2 cellular contexts compared by ENCODE assay signal in the genomic region with DNA sequence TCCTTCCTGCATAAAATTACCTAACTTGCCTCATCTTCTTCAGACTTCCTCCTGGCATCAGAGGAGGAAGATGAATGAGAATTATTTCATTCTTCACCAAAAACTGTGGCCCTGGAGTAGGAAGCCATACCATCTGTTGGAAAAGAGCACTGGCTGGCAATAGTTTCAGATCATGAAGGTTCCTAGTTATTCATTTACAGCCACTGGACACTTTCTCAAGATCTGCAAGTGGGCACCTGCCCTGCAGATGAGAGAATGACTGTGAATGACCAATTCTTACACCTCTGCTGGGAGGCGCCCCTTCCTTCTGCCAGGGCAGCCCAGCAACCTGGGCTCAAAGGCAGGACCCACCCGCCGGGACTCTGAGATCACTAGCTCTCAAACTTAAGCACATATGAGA.
TF ChIP-seq lines count a peak whose summit lies in the region.

No MANE protein-coding gene starts in this region.

TF ChIP-seq in HepG2, 621 proteins besides CTCF, POLR2A, EP300 and RAD21 (continues in another document):
- no peak for TF ChIP-seq ZNF841 (CRISPR knock-in tag; IDR thresholded peaks at IDR 0.05; ENCODE audit: borderline replicate concordance)
- no peak for TF ChIP-seq ATAD3A (CRISPR knock-in tag; IDR thresholded peaks at IDR 0.05)
- TF ChIP-seq, protein P1, sequence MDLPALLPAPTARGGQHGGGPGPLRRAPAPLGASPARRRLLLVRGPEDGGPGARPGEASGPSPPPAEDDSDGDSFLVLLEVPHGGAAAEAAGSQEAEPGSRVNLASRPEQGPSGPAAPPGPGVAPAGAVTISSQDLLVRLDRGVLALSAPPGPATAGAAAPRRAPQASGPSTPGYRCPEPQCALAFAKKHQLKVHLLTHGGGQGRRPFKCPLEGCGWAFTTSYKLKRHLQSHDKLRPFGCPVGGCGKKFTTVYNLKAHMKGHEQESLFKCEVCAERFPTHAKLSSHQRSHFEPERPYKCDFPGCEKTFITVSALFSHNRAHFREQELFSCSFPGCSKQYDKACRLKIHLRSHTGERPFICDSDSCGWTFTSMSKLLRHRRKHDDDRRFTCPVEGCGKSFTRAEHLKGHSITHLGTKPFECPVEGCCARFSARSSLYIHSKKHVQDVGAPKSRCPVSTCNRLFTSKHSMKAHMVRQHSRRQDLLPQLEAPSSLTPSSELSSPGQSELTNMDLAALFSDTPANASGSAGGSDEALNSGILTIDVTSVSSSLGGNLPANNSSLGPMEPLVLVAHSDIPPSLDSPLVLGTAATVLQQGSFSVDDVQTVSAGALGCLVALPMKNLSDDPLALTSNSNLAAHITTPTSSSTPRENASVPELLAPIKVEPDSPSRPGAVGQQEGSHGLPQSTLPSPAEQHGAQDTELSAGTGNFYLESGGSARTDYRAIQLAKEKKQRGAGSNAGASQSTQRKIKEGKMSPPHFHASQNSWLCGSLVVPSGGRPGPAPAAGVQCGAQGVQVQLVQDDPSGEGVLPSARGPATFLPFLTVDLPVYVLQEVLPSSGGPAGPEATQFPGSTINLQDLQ (CRISPR knock-in tag; IDR thresholded peaks at IDR 0.05): no peak
- TF ChIP-seq, protein P2, sequence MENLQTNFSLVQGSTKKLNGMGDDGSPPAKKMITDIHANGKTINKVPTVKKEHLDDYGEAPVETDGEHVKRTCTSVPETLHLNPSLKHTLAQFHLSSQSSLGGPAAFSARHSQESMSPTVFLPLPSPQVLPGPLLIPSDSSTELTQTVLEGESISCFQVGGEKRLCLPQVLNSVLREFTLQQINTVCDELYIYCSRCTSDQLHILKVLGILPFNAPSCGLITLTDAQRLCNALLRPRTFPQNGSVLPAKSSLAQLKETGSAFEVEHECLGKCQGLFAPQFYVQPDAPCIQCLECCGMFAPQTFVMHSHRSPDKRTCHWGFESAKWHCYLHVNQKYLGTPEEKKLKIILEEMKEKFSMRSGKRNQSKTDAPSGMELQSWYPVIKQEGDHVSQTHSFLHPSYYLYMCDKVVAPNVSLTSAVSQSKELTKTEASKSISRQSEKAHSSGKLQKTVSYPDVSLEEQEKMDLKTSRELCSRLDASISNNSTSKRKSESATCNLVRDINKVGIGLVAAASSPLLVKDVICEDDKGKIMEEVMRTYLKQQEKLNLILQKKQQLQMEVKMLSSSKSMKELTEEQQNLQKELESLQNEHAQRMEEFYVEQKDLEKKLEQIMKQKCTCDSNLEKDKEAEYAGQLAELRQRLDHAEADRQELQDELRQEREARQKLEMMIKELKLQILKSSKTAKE (CRISPR knock-in tag; IDR thresholded peaks at IDR 0.05; ENCODE audit: borderline replicate concordance): no peak
- no peak for TF ChIP-seq PCBP1 (IDR thresholded peaks at IDR 0.05; ENCODE audit: borderline replicate concordance, low read depth, low read length)
- no peak for TF ChIP-seq HOXA3 (CRISPR knock-in tag; IDR thresholded peaks at IDR 0.05)
- TF ChIP-seq ZNF292 (CRISPR knock-in tag; IDR thresholded peaks at IDR 0.05; ENCODE audit: borderline replicate concordance, low read depth): no peak
- no peak for TF ChIP-seq HNRNPK (IDR thresholded peaks at IDR 0.05; ENCODE audit: low read depth, low read length, poor library complexity, severe bottlenecking)
- TF ChIP-seq, protein P3, sequence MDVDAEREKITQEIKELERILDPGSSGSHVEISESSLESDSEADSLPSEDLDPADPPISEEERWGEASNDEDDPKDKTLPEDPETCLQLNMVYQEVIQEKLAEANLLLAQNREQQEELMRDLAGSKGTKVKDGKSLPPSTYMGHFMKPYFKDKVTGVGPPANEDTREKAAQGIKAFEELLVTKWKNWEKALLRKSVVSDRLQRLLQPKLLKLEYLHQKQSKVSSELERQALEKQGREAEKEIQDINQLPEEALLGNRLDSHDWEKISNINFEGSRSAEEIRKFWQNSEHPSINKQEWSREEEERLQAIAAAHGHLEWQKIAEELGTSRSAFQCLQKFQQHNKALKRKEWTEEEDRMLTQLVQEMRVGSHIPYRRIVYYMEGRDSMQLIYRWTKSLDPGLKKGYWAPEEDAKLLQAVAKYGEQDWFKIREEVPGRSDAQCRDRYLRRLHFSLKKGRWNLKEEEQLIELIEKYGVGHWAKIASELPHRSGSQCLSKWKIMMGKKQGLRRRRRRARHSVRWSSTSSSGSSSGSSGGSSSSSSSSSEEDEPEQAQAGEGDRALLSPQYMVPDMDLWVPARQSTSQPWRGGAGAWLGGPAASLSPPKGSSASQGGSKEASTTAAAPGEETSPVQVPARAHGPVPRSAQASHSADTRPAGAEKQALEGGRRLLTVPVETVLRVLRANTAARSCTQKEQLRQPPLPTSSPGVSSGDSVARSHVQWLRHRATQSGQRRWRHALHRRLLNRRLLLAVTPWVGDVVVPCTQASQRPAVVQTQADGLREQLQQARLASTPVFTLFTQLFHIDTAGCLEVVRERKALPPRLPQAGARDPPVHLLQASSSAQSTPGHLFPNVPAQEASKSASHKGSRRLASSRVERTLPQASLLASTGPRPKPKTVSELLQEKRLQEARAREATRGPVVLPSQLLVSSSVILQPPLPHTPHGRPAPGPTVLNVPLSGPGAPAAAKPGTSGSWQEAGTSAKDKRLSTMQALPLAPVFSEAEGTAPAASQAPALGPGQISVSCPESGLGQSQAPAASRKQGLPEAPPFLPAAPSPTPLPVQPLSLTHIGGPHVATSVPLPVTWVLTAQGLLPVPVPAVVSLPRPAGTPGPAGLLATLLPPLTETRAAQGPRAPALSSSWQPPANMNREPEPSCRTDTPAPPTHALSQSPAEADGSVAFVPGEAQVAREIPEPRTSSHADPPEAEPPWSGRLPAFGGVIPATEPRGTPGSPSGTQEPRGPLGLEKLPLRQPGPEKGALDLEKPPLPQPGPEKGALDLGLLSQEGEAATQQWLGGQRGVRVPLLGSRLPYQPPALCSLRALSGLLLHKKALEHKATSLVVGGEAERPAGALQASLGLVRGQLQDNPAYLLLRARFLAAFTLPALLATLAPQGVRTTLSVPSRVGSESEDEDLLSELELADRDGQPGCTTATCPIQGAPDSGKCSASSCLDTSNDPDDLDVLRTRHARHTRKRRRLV (CRISPR knock-in tag; IDR thresholded peaks at IDR 0.05): no peak
- TF ChIP-seq, protein P4, sequence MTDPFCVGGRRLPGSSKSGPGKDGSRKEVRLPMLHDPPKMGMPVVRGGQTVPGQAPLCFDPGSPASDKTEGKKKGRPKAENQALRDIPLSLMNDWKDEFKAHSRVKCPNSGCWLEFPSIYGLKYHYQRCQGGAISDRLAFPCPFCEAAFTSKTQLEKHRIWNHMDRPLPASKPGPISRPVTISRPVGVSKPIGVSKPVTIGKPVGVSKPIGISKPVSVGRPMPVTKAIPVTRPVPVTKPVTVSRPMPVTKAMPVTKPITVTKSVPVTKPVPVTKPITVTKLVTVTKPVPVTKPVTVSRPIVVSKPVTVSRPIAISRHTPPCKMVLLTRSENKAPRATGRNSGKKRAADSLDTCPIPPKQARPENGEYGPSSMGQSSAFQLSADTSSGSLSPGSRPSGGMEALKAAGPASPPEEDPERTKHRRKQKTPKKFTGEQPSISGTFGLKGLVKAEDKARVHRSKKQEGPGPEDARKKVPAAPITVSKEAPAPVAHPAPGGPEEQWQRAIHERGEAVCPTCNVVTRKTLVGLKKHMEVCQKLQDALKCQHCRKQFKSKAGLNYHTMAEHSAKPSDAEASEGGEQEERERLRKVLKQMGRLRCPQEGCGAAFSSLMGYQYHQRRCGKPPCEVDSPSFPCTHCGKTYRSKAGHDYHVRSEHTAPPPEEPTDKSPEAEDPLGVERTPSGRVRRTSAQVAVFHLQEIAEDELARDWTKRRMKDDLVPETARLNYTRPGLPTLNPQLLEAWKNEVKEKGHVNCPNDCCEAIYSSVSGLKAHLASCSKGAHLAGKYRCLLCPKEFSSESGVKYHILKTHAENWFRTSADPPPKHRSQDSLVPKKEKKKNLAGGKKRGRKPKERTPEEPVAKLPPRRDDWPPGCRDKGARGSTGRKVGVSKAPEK (CRISPR knock-in tag; IDR thresholded peaks at IDR 0.05; ENCODE audit: borderline replicate concordance): no peak
- TF ChIP-seq MAF1 (CRISPR knock-in tag; IDR thresholded peaks at IDR 0.05; ENCODE audit: borderline replicate concordance): no peak

TF ChIP-seq in GM23338, 12 proteins besides CTCF, POLR2A, EP300 and RAD21 (continues in another document):
- TF ChIP-seq, protein P5, sequence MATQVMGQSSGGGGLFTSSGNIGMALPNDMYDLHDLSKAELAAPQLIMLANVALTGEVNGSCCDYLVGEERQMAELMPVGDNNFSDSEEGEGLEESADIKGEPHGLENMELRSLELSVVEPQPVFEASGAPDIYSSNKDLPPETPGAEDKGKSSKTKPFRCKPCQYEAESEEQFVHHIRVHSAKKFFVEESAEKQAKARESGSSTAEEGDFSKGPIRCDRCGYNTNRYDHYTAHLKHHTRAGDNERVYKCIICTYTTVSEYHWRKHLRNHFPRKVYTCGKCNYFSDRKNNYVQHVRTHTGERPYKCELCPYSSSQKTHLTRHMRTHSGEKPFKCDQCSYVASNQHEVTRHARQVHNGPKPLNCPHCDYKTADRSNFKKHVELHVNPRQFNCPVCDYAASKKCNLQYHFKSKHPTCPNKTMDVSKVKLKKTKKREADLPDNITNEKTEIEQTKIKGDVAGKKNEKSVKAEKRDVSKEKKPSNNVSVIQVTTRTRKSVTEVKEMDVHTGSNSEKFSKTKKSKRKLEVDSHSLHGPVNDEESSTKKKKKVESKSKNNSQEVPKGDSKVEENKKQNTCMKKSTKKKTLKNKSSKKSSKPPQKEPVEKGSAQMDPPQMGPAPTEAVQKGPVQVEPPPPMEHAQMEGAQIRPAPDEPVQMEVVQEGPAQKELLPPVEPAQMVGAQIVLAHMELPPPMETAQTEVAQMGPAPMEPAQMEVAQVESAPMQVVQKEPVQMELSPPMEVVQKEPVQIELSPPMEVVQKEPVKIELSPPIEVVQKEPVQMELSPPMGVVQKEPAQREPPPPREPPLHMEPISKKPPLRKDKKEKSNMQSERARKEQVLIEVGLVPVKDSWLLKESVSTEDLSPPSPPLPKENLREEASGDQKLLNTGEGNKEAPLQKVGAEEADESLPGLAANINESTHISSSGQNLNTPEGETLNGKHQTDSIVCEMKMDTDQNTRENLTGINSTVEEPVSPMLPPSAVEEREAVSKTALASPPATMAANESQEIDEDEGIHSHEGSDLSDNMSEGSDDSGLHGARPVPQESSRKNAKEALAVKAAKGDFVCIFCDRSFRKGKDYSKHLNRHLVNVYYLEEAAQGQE (IDR thresholded peaks at IDR 0.05; ENCODE audit: unreplicated experiment): no peak
- TF ChIP-seq EZH2phosphoT487 (IDR thresholded peaks at IDR 0.05; ENCODE audit: unreplicated experiment) (no peak), STAT1 (IDR thresholded peaks at IDR 0.05; ENCODE audit: unreplicated experiment) (no peak), CREB1 (CRISPR knock-in tag; IDR thresholded peaks at IDR 0.05; ENCODE audit: low read depth) (no peak), POLR2AphosphoS5 (IDR thresholded peaks at IDR 0.05; ENCODE audit: low read depth) (no peak), NANOG (IDR thresholded peaks at IDR 0.05; ENCODE audit: borderline replicate concordance) (no peak), ZNF114 (CRISPR knock-in tag; IDR thresholded peaks at IDR 0.05) (no peak), EZH2 (IDR thresholded peaks at IDR 0.05; ENCODE audit: low read depth, unreplicated experiment) (no peak), ZNF331 (CRISPR knock-in tag; IDR thresholded peaks at IDR 0.05; ENCODE audit: low read depth) (no peak)
- TF ChIP-seq, protein P6, sequence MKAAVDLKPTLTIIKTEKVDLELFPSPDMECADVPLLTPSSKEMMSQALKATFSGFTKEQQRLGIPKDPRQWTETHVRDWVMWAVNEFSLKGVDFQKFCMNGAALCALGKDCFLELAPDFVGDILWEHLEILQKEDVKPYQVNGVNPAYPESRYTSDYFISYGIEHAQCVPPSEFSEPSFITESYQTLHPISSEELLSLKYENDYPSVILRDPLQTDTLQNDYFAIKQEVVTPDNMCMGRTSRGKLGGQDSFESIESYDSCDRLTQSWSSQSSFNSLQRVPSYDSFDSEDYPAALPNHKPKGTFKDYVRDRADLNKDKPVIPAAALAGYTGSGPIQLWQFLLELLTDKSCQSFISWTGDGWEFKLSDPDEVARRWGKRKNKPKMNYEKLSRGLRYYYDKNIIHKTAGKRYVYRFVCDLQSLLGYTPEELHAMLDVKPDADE (IDR thresholded peaks at IDR 0.05): no peak
- TF ChIP-seq, protein P7, sequence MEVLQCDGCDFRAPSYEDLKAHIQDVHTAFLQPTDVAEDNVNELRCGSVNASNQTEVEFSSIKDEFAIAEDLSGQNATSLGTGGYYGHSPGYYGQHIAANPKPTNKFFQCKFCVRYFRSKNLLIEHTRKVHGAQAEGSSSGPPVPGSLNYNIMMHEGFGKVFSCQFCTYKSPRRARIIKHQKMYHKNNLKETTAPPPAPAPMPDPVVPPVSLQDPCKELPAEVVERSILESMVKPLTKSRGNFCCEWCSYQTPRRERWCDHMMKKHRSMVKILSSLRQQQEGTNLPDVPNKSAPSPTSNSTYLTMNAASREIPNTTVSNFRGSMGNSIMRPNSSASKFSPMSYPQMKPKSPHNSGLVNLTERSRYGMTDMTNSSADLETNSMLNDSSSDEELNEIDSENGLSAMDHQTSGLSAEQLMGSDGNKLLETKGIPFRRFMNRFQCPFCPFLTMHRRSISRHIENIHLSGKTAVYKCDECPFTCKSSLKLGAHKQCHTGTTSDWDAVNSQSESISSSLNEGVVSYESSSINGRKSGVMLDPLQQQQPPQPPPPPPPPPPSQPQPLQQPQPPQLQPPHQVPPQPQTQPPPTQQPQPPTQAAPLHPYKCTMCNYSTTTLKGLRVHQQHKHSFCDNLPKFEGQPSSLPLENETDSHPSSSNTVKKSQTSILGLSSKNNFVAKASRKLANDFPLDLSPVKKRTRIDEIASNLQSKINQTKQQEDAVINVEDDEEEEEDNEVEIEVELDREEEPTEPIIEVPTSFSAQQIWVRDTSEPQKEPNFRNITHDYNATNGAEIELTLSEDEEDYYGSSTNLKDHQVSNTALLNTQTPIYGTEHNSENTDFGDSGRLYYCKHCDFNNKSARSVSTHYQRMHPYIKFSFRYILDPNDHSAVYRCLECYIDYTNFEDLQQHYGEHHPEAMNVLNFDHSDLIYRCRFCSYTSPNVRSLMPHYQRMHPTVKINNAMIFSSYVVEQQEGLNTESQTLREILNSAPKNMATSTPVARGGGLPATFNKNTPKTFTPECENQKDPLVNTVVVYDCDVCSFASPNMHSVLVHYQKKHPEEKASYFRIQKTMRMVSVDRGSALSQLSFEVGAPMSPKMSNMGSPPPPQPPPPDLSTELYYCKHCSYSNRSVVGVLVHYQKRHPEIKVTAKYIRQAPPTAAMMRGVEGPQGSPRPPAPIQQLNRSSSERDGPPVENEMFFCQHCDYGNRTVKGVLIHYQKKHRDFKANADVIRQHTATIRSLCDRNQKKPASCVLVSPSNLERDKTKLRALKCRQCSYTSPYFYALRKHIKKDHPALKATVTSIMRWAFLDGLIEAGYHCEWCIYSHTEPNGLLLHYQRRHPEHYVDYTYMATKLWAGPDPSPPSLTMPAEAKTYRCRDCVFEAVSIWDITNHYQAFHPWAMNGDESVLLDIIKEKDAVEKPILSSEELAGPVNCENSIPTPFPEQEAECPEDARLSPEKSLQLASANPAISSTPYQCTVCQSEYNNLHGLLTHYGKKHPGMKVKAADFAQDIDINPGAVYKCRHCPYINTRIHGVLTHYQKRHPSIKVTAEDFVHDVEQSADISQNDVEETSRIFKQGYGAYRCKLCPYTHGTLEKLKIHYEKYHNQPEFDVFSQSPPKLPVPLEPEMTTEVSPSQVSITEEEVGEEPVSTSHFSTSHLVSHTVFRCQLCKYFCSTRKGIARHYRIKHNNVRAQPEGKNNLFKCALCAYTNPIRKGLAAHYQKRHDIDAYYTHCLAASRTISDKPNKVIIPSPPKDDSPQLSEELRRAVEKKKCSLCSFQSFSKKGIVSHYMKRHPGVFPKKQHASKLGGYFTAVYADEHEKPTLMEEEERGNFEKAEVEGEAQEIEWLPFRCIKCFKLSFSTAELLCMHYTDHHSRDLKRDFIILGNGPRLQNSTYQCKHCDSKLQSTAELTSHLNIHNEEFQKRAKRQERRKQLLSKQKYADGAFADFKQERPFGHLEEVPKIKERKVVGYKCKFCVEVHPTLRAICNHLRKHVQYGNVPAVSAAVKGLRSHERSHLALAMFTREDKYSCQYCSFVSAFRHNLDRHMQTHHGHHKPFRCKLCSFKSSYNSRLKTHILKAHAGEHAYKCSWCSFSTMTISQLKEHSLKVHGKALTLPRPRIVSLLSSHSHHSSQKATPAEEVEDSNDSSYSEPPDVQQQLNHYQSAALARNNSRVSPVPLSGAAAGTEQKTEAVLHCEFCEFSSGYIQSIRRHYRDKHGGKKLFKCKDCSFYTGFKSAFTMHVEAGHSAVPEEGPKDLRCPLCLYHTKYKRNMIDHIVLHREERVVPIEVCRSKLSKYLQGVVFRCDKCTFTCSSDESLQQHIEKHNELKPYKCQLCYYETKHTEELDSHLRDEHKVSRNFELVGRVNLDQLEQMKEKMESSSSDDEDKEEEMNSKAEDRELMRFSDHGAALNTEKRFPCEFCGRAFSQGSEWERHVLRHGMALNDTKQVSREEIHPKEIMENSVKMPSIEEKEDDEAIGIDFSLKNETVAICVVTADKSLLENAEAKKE (CRISPR knock-in tag; IDR thresholded peaks at IDR 0.05): no peak
